ENCODE assay signal across 18 cellular contexts in the genomic region with DNA sequence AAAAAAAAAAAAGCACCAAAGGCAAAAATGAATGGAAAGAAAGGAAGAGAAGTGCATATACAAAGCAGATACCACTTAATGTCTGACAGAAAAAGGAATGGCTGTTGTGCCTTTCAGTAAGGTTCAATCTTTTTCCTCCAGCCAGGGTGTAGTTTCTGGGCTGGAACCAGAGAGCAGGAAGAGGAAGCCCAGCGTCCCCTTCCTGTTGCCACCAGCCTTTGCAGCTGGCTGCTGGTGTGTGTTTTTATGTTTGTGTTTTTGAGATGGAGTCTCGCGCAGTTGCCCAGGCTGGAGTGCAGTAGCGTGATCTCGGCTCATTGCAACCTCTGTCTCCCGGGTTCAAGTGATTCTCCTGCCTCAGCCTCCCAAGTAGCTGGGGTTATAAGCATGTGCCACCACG.
DNase-seq lines count a peak whose midpoint lies in the region; ATAC-seq and TF ChIP-seq lines count a peak whose summit lies in the region.
"Had no signal": no experiment of that assay in that cellular context is flagged by ENCODE, and none has a peak within 500 bp of the region (broad histone marks: within the 10 kb centered on the region; RNA-seq: fewer than 3 reads in every experiment).

No MANE protein-coding gene starts in this region.

- H3K79me2 ChIP-seq in SK-N-SH (ENCODE audit: insufficient read depth): no peaks in the 10 kb centered on the region

- H3K27me3 ChIP-seq in CD8-positive, alpha-beta T cell (ENCODE audit: insufficient read depth, low read length): no peaks in the 10 kb centered on the region
- no peaks in the 10 kb centered on the region for H3K27me3 ChIP-seq in SK-N-SH (ENCODE audit: insufficient read depth)
- H3K27me3 ChIP-seq: gastroesophageal sphincter had no signal

- H3K36me3 Mint-ChIP-seq in activated naive CD4-positive, alpha-beta T cell treated with anti-CD3 and anti-CD28 coated beads, Interleukin-2, amount 10 ng/mL, durations not matched to agents 7 days and 5 days: peaks cover 4% of the 10 kb centered on the region
- no peaks in the 10 kb centered on the region for H3K36me3 Mint-ChIP-seq in activated naive CD4-positive, alpha-beta T cell treated with anti-CD3 and anti-CD28 coated beads, Interleukin-2, amount 50 U/mL, for 72 hours
- H3K36me3 Mint-ChIP-seq in CD8-positive, alpha-beta T cell: no peaks in the 10 kb centered on the region
- H3K36me3 Mint-ChIP-seq in T-helper 1 cell treated with Interleukin-12 subunit alpha and Interleukin-12 subunit beta and Interleukin-4 antibody, amounts not matched to agents 30 μg/mL and 1 μg/mL, for 36 hours (ENCODE audit: low read depth): no peaks in the 10 kb centered on the region
- H3K36me3 Mint-ChIP-seq in naive B cell: no peaks in the 10 kb centered on the region
- H3K36me3 Mint-ChIP-seq: brain had no signal

- H3K9me3 ChIP-seq in CD8-positive, alpha-beta T cell (ENCODE audit: low read length): no peaks in the 10 kb centered on the region
- no peaks in the 10 kb centered on the region for H3K9me3 ChIP-seq in SK-N-SH
- H3K9me3 ChIP-seq: gastroesophageal sphincter had no signal

- H3K4me1 ChIP-seq in CD8-positive, alpha-beta T cell (ENCODE audit: insufficient read depth, low read length): peaks cover 18% of the 10 kb centered on the region
- no peaks in the 10 kb centered on the region for H3K4me1 ChIP-seq in SK-N-SH (ENCODE audit: control insufficient read depth in 1 of 2, insufficient read depth in 2 of 2, low read depth in 1 of 2, low read length in 1 of 2)
- H3K4me1 ChIP-seq: gastroesophageal sphincter had no signal

- H3K27ac ChIP-seq in CD8-positive, alpha-beta T cell (ENCODE audit: low read depth, low read length): no peak overlapping the region
- no peak overlapping the region for H3K27ac ChIP-seq in SK-N-SH (ENCODE audit: low read depth in 2 of 2, low read length in 1 of 2)
- H3K27ac ChIP-seq: gastroesophageal sphincter, HL-60, WERI-Rb-1 had no signal

- no peak overlapping the region for H2AFZ ChIP-seq in SK-N-SH (ENCODE audit: low read depth)

- no peaks in the 10 kb centered on the region for H3K27me3 Mint-ChIP-seq in activated naive CD4-positive, alpha-beta T cell treated with anti-CD3 and anti-CD28 coated beads, Interleukin-2, amount 10 ng/mL, durations not matched to agents 7 days and 5 days
- no peaks in the 10 kb centered on the region for H3K27me3 Mint-ChIP-seq in CD8-positive, alpha-beta T cell (ENCODE audit: low read depth)
- H3K27me3 Mint-ChIP-seq in T-helper 1 cell treated with Interleukin-12 subunit alpha and Interleukin-12 subunit beta and Interleukin-4 antibody, amounts not matched to agents 30 μg/mL and 1 μg/mL, for 36 hours (ENCODE audit: low read depth): no peaks in the 10 kb centered on the region
- no peaks in the 10 kb centered on the region for H3K27me3 Mint-ChIP-seq in naive B cell

- TF ChIP-seq RAD21 in SK-N-SH (IDR thresholded peaks at IDR 0.05; ENCODE audit: low read length): no peak

- CTCF ChIA-PET in activated naive CD4-positive, alpha-beta T cell treated with anti-CD3 and anti-CD28 coated beads, Interleukin-2, amount 10 ng/mL, durations not matched to agents 7 days and 5 days (lab: Charles Lee): interaction anchor here (0.9 kb wide), 1 partner anchor 115 kb away, joined by 3 read pairs; no protein-coding TSS in a partner anchor
- CTCF ChIA-PET in CD8-positive, alpha-beta T cell (lab: Charles Lee): interaction anchor here (1.1 kb wide), 1 partner anchor 115 kb away, joined by 3 read pairs; no protein-coding TSS in a partner anchor
- CTCF ChIA-PET in SK-N-SH (lab: Yijun Ruan, JAX): no interaction called here

- no peak overlapping the region for H3K4me3 Mint-ChIP-seq in activated naive CD4-positive, alpha-beta T cell treated with anti-CD3 and anti-CD28 coated beads, Interleukin-2, amount 10 ng/mL, durations not matched to agents 7 days and 5 days
- H3K4me3 Mint-ChIP-seq in CD8-positive, alpha-beta T cell: peak overlapping the region; percentile 18
- peak overlapping the region; percentile 25 for H3K4me3 Mint-ChIP-seq in T-helper 1 cell treated with Interleukin-12 subunit alpha and Interleukin-12 subunit beta and Interleukin-4 antibody, amounts not matched to agents 30 μg/mL and 1 μg/mL, for 36 hours
- H3K4me3 Mint-ChIP-seq in naive B cell: peak overlapping the region in 7 of 8 donors; percentile 5 to 86 (median 60)
- H3K4me3 Mint-ChIP-seq: brain had no signal

- no peak overlapping the region for H3K9ac ChIP-seq in SK-N-SH

- no peak for ATAC-seq in activated naive CD4-positive, alpha-beta T cell treated with anti-CD3 and anti-CD28 coated beads, Interleukin-2, amount 50 U/mL, for 72 hours
- ATAC-seq in CD8-positive, alpha-beta T cell: no peak
- ATAC-seq in naive B cell (ENCODE audit: low read depth in 2 of 2): peak; percentile 47 to 54
- no peak for ATAC-seq in GM18867 (IDR thresholded peaks at IDR 0.05; ENCODE audit: unreplicated experiment)
- ATAC-seq: gastroesophageal sphincter, Panc1 had no signal

- H3F3A ChIP-seq in SK-N-SH (replicated peaks; ENCODE audit: insufficient read depth): no peaks in the 10 kb centered on the region

- no peak for TF ChIP-seq EP300 in SK-N-SH (IDR thresholded peaks at IDR 0.05; ENCODE audit: borderline replicate concordance in 1 of 2, low read depth in 1 of 2, low read length in 1 of 2)

- H3K4me3 ChIP-seq in CD8-positive, alpha-beta T cell (ENCODE audit: low read depth, low read length): no peak overlapping the region
- H3K4me3 ChIP-seq in SK-N-SH (ENCODE audit: low read depth in 2 of 2, low read length in 1 of 2): no peak overlapping the region
- H3K4me3 ChIP-seq: gastroesophageal sphincter had no signal

- no peak for TF ChIP-seq CTCF in CD8-positive, alpha-beta T cell (IDR thresholded peaks at IDR 0.05)
- no peak for TF ChIP-seq CTCF in SK-N-SH (IDR thresholded peaks at IDR 0.05)

- intact Hi-C loops in CD8-positive, alpha-beta T cell (cut with DNase I, micrococcal nuclease): no loop called here

- H3K4me1 Mint-ChIP-seq in activated naive CD4-positive, alpha-beta T cell treated with anti-CD3 and anti-CD28 coated beads, Interleukin-2, amount 10 ng/mL, durations not matched to agents 7 days and 5 days: peaks cover 37% of the 10 kb centered on the region
- H3K4me1 Mint-ChIP-seq in CD8-positive, alpha-beta T cell (ENCODE audit: low read depth): peaks cover 12% of the 10 kb centered on the region
- H3K4me1 Mint-ChIP-seq in T-helper 1 cell treated with Interleukin-12 subunit alpha and Interleukin-12 subunit beta and Interleukin-4 antibody, amounts not matched to agents 30 μg/mL and 1 μg/mL, for 36 hours (ENCODE audit: low read depth): peaks cover 20% of the 10 kb centered on the region
- H3K4me1 Mint-ChIP-seq in naive B cell: peaks cover 39 to 46% (median 39%) of the 10 kb centered on the region in 3 donors
- H3K4me1 Mint-ChIP-seq: brain had no signal

- POLR2A ChIA-PET in CD8-positive, alpha-beta T cell (lab: Charles Lee): no interaction called here
- POLR2A ChIA-PET in SK-N-SH (lab: Yijun Ruan, JAX): no interaction called here

- H3K4me2 ChIP-seq in SK-N-SH: no peak overlapping the region

- peaks cover 2% of the 10 kb centered on the region for H3K9me3 Mint-ChIP-seq in activated naive CD4-positive, alpha-beta T cell treated with anti-CD3 and anti-CD28 coated beads, Interleukin-2, amount 10 ng/mL, durations not matched to agents 7 days and 5 days
- peaks cover 0 to 8% of the 10 kb centered on the region in 2 donors for H3K9me3 Mint-ChIP-seq in activated naive CD4-positive, alpha-beta T cell treated with anti-CD3 and anti-CD28 coated beads, Interleukin-2, amount 50 U/mL, for 72 hours
- H3K9me3 Mint-ChIP-seq in CD8-positive, alpha-beta T cell: no peaks in the 10 kb centered on the region
- no peaks in the 10 kb centered on the region for H3K9me3 Mint-ChIP-seq in T-helper 1 cell treated with Interleukin-12 subunit alpha and Interleukin-12 subunit beta and Interleukin-4 antibody, amounts not matched to agents 30 μg/mL and 1 μg/mL, for 36 hours
- no peaks in the 10 kb centered on the region for H3K9me3 Mint-ChIP-seq in naive B cell

- WGBS in SK-N-SH (ENCODE audit: low lambda C conversion rate): 91% methylated on average over 7 of the region's 7 CpGs

- H3K27ac Mint-ChIP-seq in activated naive CD4-positive, alpha-beta T cell treated with anti-CD3 and anti-CD28 coated beads, Interleukin-2, amount 10 ng/mL, durations not matched to agents 7 days and 5 days: peak overlapping the region; percentile 86
- H3K27ac Mint-ChIP-seq in activated naive CD4-positive, alpha-beta T cell treated with anti-CD3 and anti-CD28 coated beads, Interleukin-2, amount 50 U/mL, for 72 hours: no peak overlapping the region
- no peak overlapping the region for H3K27ac Mint-ChIP-seq in CD8-positive, alpha-beta T cell
- H3K27ac Mint-ChIP-seq in T-helper 1 cell treated with Interleukin-12 subunit alpha and Interleukin-12 subunit beta and Interleukin-4 antibody, amounts not matched to agents 30 μg/mL and 1 μg/mL, for 36 hours: peak overlapping the region; percentile 36
- H3K27ac Mint-ChIP-seq in naive B cell: peak overlapping the region in 3 of 6 donors; percentile 15 to 70 (median 38)
- H3K27ac Mint-ChIP-seq: brain had no signal

- DNase-seq in activated naive CD4-positive, alpha-beta T cell treated with anti-CD3 and anti-CD28 coated beads, Interleukin-2, amount 10 ng/mL, durations not matched to agents 7 days and 5 days: peak; percentile 59
- DNase-seq in activated naive CD4-positive, alpha-beta T cell treated with anti-CD3 and anti-CD28 coated beads, Interleukin-2, amount 50 U/mL, for 72 hours (ENCODE audit: low spot score in 2 of 2): no peak
- peak in 1 of 7 experiments; percentile 3 for DNase-seq in CD8-positive, alpha-beta T cell
- DNase-seq in naive B cell (no peak), NCI-H774 (lab: John Stamatoyannopoulos, UW) (no peak), SK-N-SH (no peak)
- DNase-seq: Calu3; cortex of kidney; NCI-H1105 treated with DMSO at 0.1 percent for 48 hours; NCI-H748 treated with DMSO at 0.1 percent for 48 hours; stimulated activated CD4-positive, alpha-beta T cell treated with anti-CD3 and anti-CD28 coated beads, Interleukin-2, amount 100 ng/mL, for 48 hours; WERI-Rb-1 had no signal

- H3K36me3 ChIP-seq in CD8-positive, alpha-beta T cell (ENCODE audit: insufficient read depth, low read length): no peaks in the 10 kb centered on the region
- no peaks in the 10 kb centered on the region for H3K36me3 ChIP-seq in SK-N-SH (replicated peaks in 1 of 2; ENCODE audit: control insufficient read depth in 1 of 2, insufficient read depth in 2 of 2, low read length in 1 of 2)
- H3K36me3 ChIP-seq: gastroesophageal sphincter, WERI-Rb-1 had no signal

- no peaks in the 10 kb centered on the region for H3K9me2 ChIP-seq in SK-N-SH

- no peaks in the 10 kb centered on the region for H4K20me1 ChIP-seq in SK-N-SH (ENCODE audit: insufficient read depth)

TF ChIP-seq in SK-N-SH, 30 proteins besides CTCF, POLR2A, EP300 and RAD21 (continues in another document):
- TF ChIP-seq TAF1 (IDR thresholded peaks at IDR 0.05; ENCODE audit: borderline replicate concordance, low read depth, low read length) (no peak), GABPA (IDR thresholded peaks at IDR 0.05; ENCODE audit: low read depth) (no peak), MEF2A (IDR thresholded peaks at IDR 0.05; ENCODE audit: borderline replicate concordance, low read depth) (no peak), RFX5 (IDR thresholded peaks at IDR 0.05; ENCODE audit: low read length) (no peak)

Comparison
In these comparisons a context has a peak if more than half of its experiments do, and no peak if none do; other contexts are left out.
1. H3K27ac Mint-ChIP-seq: peak in activated naive CD4-positive, alpha-beta T cell treated with anti-CD3 and anti-CD28 coated beads, Interleukin-2, amount 10 ng/mL, durations not matched to agents 7 days and 5 days (single experiment) and T-helper 1 cell treated with Interleukin-12 subunit alpha and Interleukin-12 subunit beta and Interleukin-4 antibody, amounts not matched to agents 30 μg/mL and 1 μg/mL, for 36 hours (single experiment); none in activated naive CD4-positive, alpha-beta T cell treated with anti-CD3 and anti-CD28 coated beads, Interleukin-2, amount 50 U/mL, for 72 hours (0 of 2) and CD8-positive, alpha-beta T cell (single experiment).
2. ATAC-seq: peak in naive B cell (2 of 2); none in activated naive CD4-positive, alpha-beta T cell treated with anti-CD3 and anti-CD28 coated beads, Interleukin-2, amount 50 U/mL, for 72 hours (0 of 2), CD8-positive, alpha-beta T cell (single experiment) and GM18867 (single experiment).